In the genomic region with DNA sequence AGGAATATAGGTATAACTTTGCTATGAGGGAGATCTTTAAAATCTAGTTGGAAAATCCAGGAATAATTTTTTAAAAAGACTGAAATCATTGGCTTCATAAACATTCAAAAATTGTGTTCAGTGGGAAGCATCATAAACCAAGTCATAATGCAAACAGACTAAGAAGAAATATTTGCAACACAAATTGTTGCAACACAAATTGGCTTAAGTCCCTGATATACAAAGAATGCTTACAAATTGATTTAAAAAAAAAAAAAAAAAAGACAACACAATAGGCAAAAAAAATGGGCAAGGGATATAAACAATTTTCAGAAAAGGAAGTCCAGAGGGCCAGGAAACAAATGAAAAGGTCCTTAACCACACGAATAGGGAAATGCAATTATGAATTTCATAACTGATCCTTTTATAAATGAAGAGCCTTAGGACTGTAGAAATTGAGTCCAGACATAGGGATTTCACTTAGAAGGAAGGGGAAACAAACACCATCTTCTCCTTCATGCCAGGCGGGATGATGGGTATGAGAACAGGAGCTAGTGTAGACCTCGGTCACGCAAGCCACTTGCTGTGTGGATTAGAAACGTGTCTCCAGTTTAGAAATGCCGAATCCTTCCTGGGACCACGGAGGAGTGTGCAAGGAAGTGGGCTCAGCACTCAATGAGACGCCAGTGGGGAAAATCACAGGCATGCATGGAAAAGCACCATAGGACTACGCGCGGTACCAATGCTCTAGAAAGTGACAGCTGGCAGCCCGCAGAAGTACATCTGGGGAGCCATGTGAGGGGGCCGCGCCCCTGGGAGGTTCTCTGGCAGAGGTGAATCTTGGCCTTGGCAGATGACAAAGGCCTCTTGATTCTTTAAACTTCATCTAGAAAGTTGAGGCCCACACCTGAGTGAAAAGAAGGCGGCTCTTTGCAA, we compare ENCODE assay signal across 13 cellular contexts.
DNase-seq lines count a peak whose midpoint lies in the region; ATAC-seq and TF ChIP-seq lines count a peak whose summit lies in the region.
"Had no signal": no experiment of that assay in that cellular context is flagged by ENCODE, and none has a peak within 500 bp of the region (broad histone marks: within the 10 kb centered on the region; RNA-seq: fewer than 3 reads in every experiment).

No MANE protein-coding gene starts in this region.

- no peak for TF ChIP-seq POLR2A in vagina (IDR thresholded peaks at IDR 0.05)

- intact Hi-C loops in cardiac septum (cut with DNase I) (loop anchor here (5.0 kb wide), 1 partner anchor 69 kb away; no protein-coding TSS in a partner anchor), left cardiac atrium (cut with DNase I) (loop anchor here in 1 of 2 donors (10.0 kb wide), 1 partner anchor 67 kb away; no protein-coding TSS in a partner anchor), vagina (cut with DNase I) (loop anchor here (5.0 kb wide), 1 partner anchor 69 kb away; no protein-coding TSS in a partner anchor)
- intact Hi-C loops in activated T-helper 1 cell treated with anti-CD3 and anti-CD28 coated beads, Interleukin-12 subunit alpha, Interleukin-12 subunit beta, Interleukin-2, Interleukin-4 antibody, amounts not matched to agents 30 ng/mL and 10 ng/mL and 1 ng/mL, durations not matched to agents 14 hours and 24 hours and 36 hours (cut with micrococcal nuclease): no loop called here

- TF ChIP-seq CTCF in vagina (IDR thresholded peaks at IDR 0.05) (no peak), progenitor cell of endocrine pancreas (IDR thresholded peaks at IDR 0.05; ENCODE audit: unreplicated experiment) (no peak)

- H3K36me3 ChIP-seq in vagina: peaks cover 0 to 10% of the 10 kb centered on the region in 2 donors

- no peak overlapping the region for H3K27ac Mint-ChIP-seq in progenitor cell of endocrine pancreas
- no peak overlapping the region for H3K27ac Mint-ChIP-seq in activated T-helper 1 cell treated with anti-CD3 and anti-CD28 coated beads, Interleukin-12 subunit alpha, Interleukin-12 subunit beta, Interleukin-2, Interleukin-4 antibody, amounts not matched to agents 30 ng/mL and 10 ng/mL and 1 ng/mL, durations not matched to agents 14 hours and 24 hours and 36 hours
- H3K27ac Mint-ChIP-seq: activated naive CD8-positive, alpha-beta T cell treated with anti-CD3 and anti-CD28 coated beads, Interleukin-2, amount 10 ng/mL, durations not matched to agents 7 days and 5 days had no signal

- ATAC-seq in left cardiac atrium: no peak
- ATAC-seq in GM19467 (IDR thresholded peaks at IDR 0.05; ENCODE audit: unreplicated experiment): no peak
- ATAC-seq: activated CD4-positive, CD25-positive, alpha-beta regulatory T cell treated with anti-CD3 and anti-CD28 coated beads, Interleukin-2, amount 50 U/mL, for 24 hours had no signal

- H3K4me1 Mint-ChIP-seq in progenitor cell of endocrine pancreas (ENCODE audit: low read depth): no peaks in the 10 kb centered on the region
- peaks cover 5% of the 10 kb centered on the region for H3K4me1 Mint-ChIP-seq in activated T-helper 1 cell treated with anti-CD3 and anti-CD28 coated beads, Interleukin-12 subunit alpha, Interleukin-12 subunit beta, Interleukin-2, Interleukin-4 antibody, amounts not matched to agents 30 ng/mL and 10 ng/mL and 1 ng/mL, durations not matched to agents 14 hours and 24 hours and 36 hours (ENCODE audit: low read depth)

- H3K27ac ChIP-seq in vagina: no peak overlapping the region
- H3K27ac ChIP-seq: thoracic aorta had no signal

- H3K27me3 ChIP-seq in vagina: no peaks in the 10 kb centered on the region

- no peak overlapping the region for H3K4me3 ChIP-seq in vagina
- H3K4me3 ChIP-seq: thoracic aorta had no signal

- H3K36me3 Mint-ChIP-seq in progenitor cell of endocrine pancreas (ENCODE audit: insufficient read depth): no peaks in the 10 kb centered on the region
- no peaks in the 10 kb centered on the region for H3K36me3 Mint-ChIP-seq in activated T-helper 1 cell treated with anti-CD3 and anti-CD28 coated beads, Interleukin-12 subunit alpha, Interleukin-12 subunit beta, Interleukin-2, Interleukin-4 antibody, amounts not matched to agents 30 ng/mL and 10 ng/mL and 1 ng/mL, durations not matched to agents 14 hours and 24 hours and 36 hours (ENCODE audit: low read depth)
- H3K36me3 Mint-ChIP-seq: activated naive CD8-positive, alpha-beta T cell treated with anti-CD3 and anti-CD28 coated beads, Interleukin-2, amount 10 ng/mL, durations not matched to agents 7 days and 5 days had no signal

- H3K27me3 Mint-ChIP-seq in progenitor cell of endocrine pancreas: peaks cover 24% of the 10 kb centered on the region
- peaks cover 2% of the 10 kb centered on the region for H3K27me3 Mint-ChIP-seq in activated T-helper 1 cell treated with anti-CD3 and anti-CD28 coated beads, Interleukin-12 subunit alpha, Interleukin-12 subunit beta, Interleukin-2, Interleukin-4 antibody, amounts not matched to agents 30 ng/mL and 10 ng/mL and 1 ng/mL, durations not matched to agents 14 hours and 24 hours and 36 hours (ENCODE audit: insufficient read depth)
- H3K27me3 Mint-ChIP-seq: activated naive CD8-positive, alpha-beta T cell treated with anti-CD3 and anti-CD28 coated beads, Interleukin-2, amount 10 ng/mL, durations not matched to agents 7 days and 5 days had no signal

- no peaks in the 10 kb centered on the region for H3K9me3 ChIP-seq in vagina
- H3K9me3 ChIP-seq: thoracic aorta had no signal

- peaks cover 3% of the 10 kb centered on the region for H3K4me1 ChIP-seq in vagina

- DNase-seq in cardiac septum (ENCODE audit: low spot score) (peak; percentile 26), left cardiac atrium (no peak), iPS-NIHi7 (ENCODE audit: extremely low spot score) (peak; percentile 3), vagina (ENCODE audit: extremely low spot score in 2 of 2) (peak; percentile 58 to 78), progenitor cell of endocrine pancreas (ENCODE audit: low spot score, unreplicated experiment) (no peak)
- DNase-seq in activated CD8-positive, alpha-beta memory T cell treated with anti-CD3 and anti-CD28 coated beads, Interleukin-2, amount 50 U/mL, for 48 hours: peak; percentile 32
- DNase-seq in activated T-helper 1 cell treated with anti-CD3 and anti-CD28 coated beads, Interleukin-12 subunit alpha, Interleukin-12 subunit beta, Interleukin-2, Interleukin-4 antibody, amounts not matched to agents 30 ng/mL and 10 ng/mL and 1 ng/mL, durations not matched to agents 14 hours and 24 hours and 36 hours (ENCODE audit: low spot score): no peak
- DNase-seq: activated naive CD8-positive, alpha-beta T cell treated with anti-CD3 and anti-CD28 coated beads, Interleukin-2, amount 10 ng/mL, durations not matched to agents 7 days and 5 days; central memory CD4-positive, alpha-beta T cell; NCI-H2029 treated with DMSO at 0.1 percent for 48 hours had no signal

- H3K9me3 Mint-ChIP-seq in progenitor cell of endocrine pancreas (ENCODE audit: low read depth): no peaks in the 10 kb centered on the region
- no peaks in the 10 kb centered on the region for H3K9me3 Mint-ChIP-seq in activated T-helper 1 cell treated with anti-CD3 and anti-CD28 coated beads, Interleukin-12 subunit alpha, Interleukin-12 subunit beta, Interleukin-2, Interleukin-4 antibody, amounts not matched to agents 30 ng/mL and 10 ng/mL and 1 ng/mL, durations not matched to agents 14 hours and 24 hours and 36 hours
- H3K9me3 Mint-ChIP-seq: activated naive CD8-positive, alpha-beta T cell treated with anti-CD3 and anti-CD28 coated beads, Interleukin-2, amount 10 ng/mL, durations not matched to agents 7 days and 5 days had no signal

- no peak overlapping the region for H3K4me3 Mint-ChIP-seq in progenitor cell of endocrine pancreas (ENCODE audit: low read depth)
- H3K4me3 Mint-ChIP-seq in activated T-helper 1 cell treated with anti-CD3 and anti-CD28 coated beads, Interleukin-12 subunit alpha, Interleukin-12 subunit beta, Interleukin-2, Interleukin-4 antibody, amounts not matched to agents 30 ng/mL and 10 ng/mL and 1 ng/mL, durations not matched to agents 14 hours and 24 hours and 36 hours: no peak overlapping the region
- H3K4me3 Mint-ChIP-seq: activated naive CD8-positive, alpha-beta T cell treated with anti-CD3 and anti-CD28 coated beads, Interleukin-2, amount 10 ng/mL, durations not matched to agents 7 days and 5 days had no signal

Comparison
In these comparisons a context has a peak if more than half of its experiments do, and no peak if none do; other contexts are left out.
1. DNase-seq: peak in cardiac septum (single experiment), activated CD8-positive, alpha-beta memory T cell treated with anti-CD3 and anti-CD28 coated beads, Interleukin-2, amount 50 U/mL, for 48 hours (single experiment), iPS-NIHi7 (single experiment) and vagina (2 of 2); none in left cardiac atrium (single experiment), progenitor cell of endocrine pancreas (single experiment) and activated T-helper 1 cell treated with anti-CD3 and anti-CD28 coated beads, Interleukin-12 subunit alpha, Interleukin-12 subunit beta, Interleukin-2, Interleukin-4 antibody, amounts not matched to agents 30 ng/mL and 10 ng/mL and 1 ng/mL, durations not matched to agents 14 hours and 24 hours and 36 hours (single experiment).